In the genomic region with DNA sequence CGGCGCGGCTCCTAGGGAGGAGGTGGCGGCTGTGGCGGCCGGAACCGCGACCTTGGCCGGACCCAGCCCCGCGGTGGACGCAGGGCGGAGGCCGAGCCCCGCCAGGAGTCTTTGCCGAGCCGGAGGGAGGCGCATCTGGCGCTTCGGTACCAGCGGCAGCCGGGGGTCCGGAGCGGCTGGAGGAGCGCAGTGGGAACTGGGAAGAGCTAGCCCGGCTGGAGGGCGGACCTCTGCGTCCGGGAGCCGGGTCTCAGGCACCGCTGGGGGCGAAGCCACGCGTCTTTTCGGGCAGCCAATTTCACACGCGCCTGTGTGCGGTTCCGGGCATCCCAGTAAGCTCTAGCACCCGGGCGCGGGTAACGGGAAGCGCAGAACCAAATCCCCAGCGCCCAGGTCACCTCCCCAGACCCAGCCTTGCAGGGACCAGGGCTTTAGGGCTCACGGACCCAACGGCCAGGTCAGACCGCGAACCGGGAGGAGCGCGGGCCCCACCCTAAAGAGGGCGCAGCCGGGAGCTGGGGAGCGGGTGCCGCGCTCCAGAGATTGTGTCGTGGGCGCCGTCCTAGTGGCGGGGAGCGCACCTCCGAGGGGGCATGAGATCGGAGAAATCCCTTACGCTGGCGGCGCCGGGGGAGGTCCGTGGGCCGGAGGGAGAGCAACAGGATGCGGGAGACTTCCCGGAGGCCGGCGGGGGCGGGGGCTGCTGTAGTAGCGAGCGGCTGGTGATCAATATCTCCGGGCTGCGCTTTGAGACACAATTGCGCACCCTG, we compare ENCODE assay signal across 8 cellular contexts.
A peak's percentile ranks its signal among the peaks of the same experiment; 100 is the strongest.
DNase-seq lines count a peak whose midpoint lies in the region; ATAC-seq, FAIRE-seq and TF ChIP-seq lines count a peak whose summit lies in the region.

No MANE protein-coding gene starts in this region.

- no peak overlapping the region for H2AFZ ChIP-seq in GM12878 (ENCODE audit: control insufficient read depth, low read depth, low read length)

- in situ Hi-C loops in GM12878 (cut with MboI): no loop called here

- TF ChIP-seq EP300 in GM12878 (IDR thresholded peaks at IDR 0.05; ENCODE audit: borderline replicate concordance in 1 of 2, control insufficient read depth in 1 of 2, low read depth in 2 of 2, low read length in 2 of 2): no peak
- TF ChIP-seq EP300 in tibial nerve (IDR thresholded peaks at IDR 0.05): no peak

- H3K27me3 ChIP-seq in GM12878 (replicated peaks in 1 of 2; ENCODE audit: control insufficient read depth in 2 of 2, insufficient read depth in 2 of 2, low read length in 1 of 2): no peaks in the 10 kb centered on the region
- H3K27me3 ChIP-seq in tibial nerve: peaks cover 0 to 25% of the 10 kb centered on the region in 2 donors

- CTCF ChIA-PET in GM12878 (lab: Yijun Ruan, JAX): no interaction called here

- DNase-seq in activated T-cell treated with anti-CD3 and anti-CD28 coated beads for 48 hours (ENCODE audit: low read depth) (peak; percentile 30), GM12878 (ENCODE audit: low read depth, low spot score) (no peak), tibial nerve (ENCODE audit: low spot score in 2 of 2) (no peak), T1000 (lab: John Stamatoyannopoulos, UW) (no peak)
- no peak for DNase-seq in activated T-cell treated with anti-CD3 and anti-CD28 coated beads, Interleukin-2, amount 50 U/mL, for 1 hour

- POLR2A ChIA-PET in GM12878 (lab: Charles Lee): interaction anchor here (1.1 kb wide), 1 partner anchor 10 kb away, joined by 3 read pairs; no protein-coding TSS in a partner anchor

- H4K20me1 ChIP-seq in GM12878 (ENCODE audit: control insufficient read depth, insufficient read depth): no peaks in the 10 kb centered on the region; the same call in 1 of the 2 replicates

- TF ChIP-seq RAD21 in GM12878 (IDR thresholded peaks at IDR 0.05; ENCODE audit: insufficient read depth, low read depth, low read length): no peak

- no TSS peak for BruUV-seq in GM12878 (replicated peaks; lab: Mats Ljungman, UMichigan)

- no peaks in the 10 kb centered on the region; a peak in 1 of 4 replicates for H3K36me3 ChIP-seq in GM12878 (ENCODE audit: control insufficient read depth in 2 of 2, insufficient read depth in 2 of 2, low read length in 1 of 2)
- H3K36me3 ChIP-seq in mesodermal cell (ENCODE audit: control insufficient read depth, insufficient read depth, low read length): peaks cover 17% of the 10 kb centered on the region
- H3K36me3 ChIP-seq in tibial nerve: no peaks in the 10 kb centered on the region

- SMC1A ChIA-PET in GM12878 (lab: Charles Lee; ENCODE audit: uncharacterized antibody, unreplicated experiment): interaction anchor here (1.0 kb wide), 1 partner anchor 19 kb away, joined by 3 read pairs; no protein-coding TSS in a partner anchor

- no peak for TF ChIP-seq POLR2A in GM12878 (IDR thresholded peaks at IDR 0.05; ENCODE audit: low read depth, low read length)
- no peak for TF ChIP-seq POLR2A in tibial nerve (IDR thresholded peaks at IDR 0.05)

- H3K79me2 ChIP-seq in GM12878 (ENCODE audit: control insufficient read depth, insufficient read depth, low read length): no peaks in the 10 kb centered on the region

- RAD21 ChIA-PET in GM12878 (lab: Charles Lee; ENCODE audit: unreplicated experiment): interaction anchor here (0.6 kb wide), 1 partner anchor 40 kb away, joined by 3 read pairs; no protein-coding TSS in a partner anchor

- peak overlapping the region; percentile 68 for H3K4me2 ChIP-seq in GM12878 (ENCODE audit: control insufficient read depth, insufficient read depth)

- FAIRE-seq in GM12878 (lab: Jason Lieb, UNC): no peak

- H3K4me3 ChIP-seq in GM12878 (peak overlapping the region; percentile 53), mesodermal cell (ENCODE audit: extremely low read depth, insufficient read depth, low read length, poor library complexity, severe bottlenecking) (peak overlapping the region; percentile 60), tibial nerve (peak overlapping the region; percentile 27 to 53 (median 38))

- ATAC-seq in GM12878: peak; percentile 18
- ATAC-seq in HG02610 (IDR thresholded peaks at IDR 0.05; ENCODE audit: unreplicated experiment): no peak
- no peak for ATAC-seq in GM18873 (IDR thresholded peaks at IDR 0.05; ENCODE audit: low FRiP score, unreplicated experiment)

- WGBS in GM12878 (ENCODE audit: insufficient coverage, insufficient replicate concordance, low lambda C conversion rate, missing lambda C conversion rate): 8% methylated on average over 71 of the region's 80 CpGs
- 1% methylated on average over 76 to 78 of the region's 80 CpGs for WGBS in mesodermal cell (ENCODE audit: insufficient coverage in 2 of 2), 2 experiments
- 1 to 2% methylated on average over 40 to 51 of the region's 80 CpGs for WGBS in tibial nerve, 2 donors

- H3K27ac ChIP-seq in GM12878 (ENCODE audit: control insufficient read depth, insufficient read depth) (no peak overlapping the region), mesodermal cell (ENCODE audit: low read depth, low read length, severe bottlenecking) (peak overlapping the region; percentile 43), tibial nerve (no peak overlapping the region)

- H3K9me3 ChIP-seq in GM12878 (replicated peaks; ENCODE audit: control insufficient read depth, insufficient read depth, low read length) (no peaks in the 10 kb centered on the region), mesodermal cell (ENCODE audit: control insufficient read depth, low read length) (no peaks in the 10 kb centered on the region), tibial nerve (no peaks in the 10 kb centered on the region)

- intact Hi-C loops in GM12878 (cut with micrococcal nuclease; ENCODE audit: unreplicated experiment): no loop called here

- H3K4me1 ChIP-seq in GM12878 (ENCODE audit: control insufficient read depth, insufficient read depth, low read length) (peaks cover 11% of the 10 kb centered on the region), mesodermal cell (ENCODE audit: control insufficient read depth, insufficient read depth, low read length, poor library complexity, severe bottlenecking) (peaks cover 4% of the 10 kb centered on the region), tibial nerve (peaks cover 0 to 21% (median 6%) of the 10 kb centered on the region in 4 donors)

- TF ChIP-seq CTCF in GM12878 (IDR thresholded peaks at IDR 0.05 in 2 of 3, conservative IDR thresholded peaks at IDR 0.05 in 1 of 3; ENCODE audit: control insufficient read depth in 2 of 3, extremely low read depth in 1 of 3, insufficient read depth in 1 of 3, low read depth in 3 of 3, low read length in 3 of 3) (no peak), tibial nerve (IDR thresholded peaks at IDR 0.05) (no peak)

- H3K9ac ChIP-seq in GM12878 (ENCODE audit: control insufficient read depth, insufficient read depth, low read length): no peak overlapping the region

TF ChIP-seq in GM12878, 131 proteins besides CTCF, POLR2A, EP300 and RAD21 (continues in another document):
- TF ChIP-seq RUNX3 (IDR thresholded peaks at IDR 0.05; ENCODE audit: low read length): no peak
- no peak for TF ChIP-seq PAX8 (IDR thresholded peaks at IDR 0.05)
- TF ChIP-seq, protein P1, sequence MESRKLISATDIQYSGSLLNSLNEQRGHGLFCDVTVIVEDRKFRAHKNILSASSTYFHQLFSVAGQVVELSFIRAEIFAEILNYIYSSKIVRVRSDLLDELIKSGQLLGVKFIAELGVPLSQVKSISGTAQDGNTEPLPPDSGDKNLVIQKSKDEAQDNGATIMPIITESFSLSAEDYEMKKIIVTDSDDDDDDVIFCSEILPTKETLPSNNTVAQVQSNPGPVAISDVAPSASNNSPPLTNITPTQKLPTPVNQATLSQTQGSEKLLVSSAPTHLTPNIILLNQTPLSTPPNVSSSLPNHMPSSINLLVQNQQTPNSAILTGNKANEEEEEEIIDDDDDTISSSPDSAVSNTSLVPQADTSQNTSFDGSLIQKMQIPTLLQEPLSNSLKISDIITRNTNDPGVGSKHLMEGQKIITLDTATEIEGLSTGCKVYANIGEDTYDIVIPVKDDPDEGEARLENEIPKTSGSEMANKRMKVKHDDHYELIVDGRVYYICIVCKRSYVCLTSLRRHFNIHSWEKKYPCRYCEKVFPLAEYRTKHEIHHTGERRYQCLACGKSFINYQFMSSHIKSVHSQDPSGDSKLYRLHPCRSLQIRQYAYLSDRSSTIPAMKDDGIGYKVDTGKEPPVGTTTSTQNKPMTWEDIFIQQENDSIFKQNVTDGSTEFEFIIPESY (IDR thresholded peaks at IDR 0.05): no peak
- TF ChIP-seq TCF12 (IDR thresholded peaks at IDR 0.05; ENCODE audit: low read depth, low read length): no peak
- TF ChIP-seq, protein P2, sequence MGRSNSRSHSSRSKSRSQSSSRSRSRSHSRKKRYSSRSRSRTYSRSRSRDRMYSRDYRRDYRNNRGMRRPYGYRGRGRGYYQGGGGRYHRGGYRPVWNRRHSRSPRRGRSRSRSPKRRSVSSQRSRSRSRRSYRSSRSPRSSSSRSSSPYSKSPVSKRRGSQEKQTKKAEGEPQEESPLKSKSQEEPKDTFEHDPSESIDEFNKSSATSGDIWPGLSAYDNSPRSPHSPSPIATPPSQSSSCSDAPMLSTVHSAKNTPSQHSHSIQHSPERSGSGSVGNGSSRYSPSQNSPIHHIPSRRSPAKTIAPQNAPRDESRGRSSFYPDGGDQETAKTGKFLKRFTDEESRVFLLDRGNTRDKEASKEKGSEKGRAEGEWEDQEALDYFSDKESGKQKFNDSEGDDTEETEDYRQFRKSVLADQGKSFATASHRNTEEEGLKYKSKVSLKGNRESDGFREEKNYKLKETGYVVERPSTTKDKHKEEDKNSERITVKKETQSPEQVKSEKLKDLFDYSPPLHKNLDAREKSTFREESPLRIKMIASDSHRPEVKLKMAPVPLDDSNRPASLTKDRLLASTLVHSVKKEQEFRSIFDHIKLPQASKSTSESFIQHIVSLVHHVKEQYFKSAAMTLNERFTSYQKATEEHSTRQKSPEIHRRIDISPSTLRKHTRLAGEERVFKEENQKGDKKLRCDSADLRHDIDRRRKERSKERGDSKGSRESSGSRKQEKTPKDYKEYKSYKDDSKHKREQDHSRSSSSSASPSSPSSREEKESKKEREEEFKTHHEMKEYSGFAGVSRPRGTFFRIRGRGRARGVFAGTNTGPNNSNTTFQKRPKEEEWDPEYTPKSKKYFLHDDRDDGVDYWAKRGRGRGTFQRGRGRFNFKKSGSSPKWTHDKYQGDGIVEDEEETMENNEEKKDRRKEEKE (IDR thresholded peaks at IDR 0.05): no peak
- TF ChIP-seq CREB1 (IDR thresholded peaks at IDR 0.05; ENCODE audit: low read depth): no peak
- TF ChIP-seq MEF2A (IDR thresholded peaks at IDR 0.05; ENCODE audit: insufficient read depth, low read depth, low read length): no peak
- TF ChIP-seq NR2C2 (IDR thresholded peaks at IDR 0.05; ENCODE audit: borderline replicate concordance, control insufficient read depth, insufficient read length, low read depth): no peak
- TF ChIP-seq HDAC2 (IDR thresholded peaks at IDR 0.05): no peak
- TF ChIP-seq PAX5 (IDR thresholded peaks at IDR 0.05; ENCODE audit: borderline replicate concordance, low read depth, low read length): no peak
- no peak for TF ChIP-seq MYB (IDR thresholded peaks at IDR 0.05; ENCODE audit: borderline replicate concordance, low read depth, low read length)
- no peak for TF ChIP-seq SREBF1 (IDR thresholded peaks at IDR 0.05; ENCODE audit: low read length)
- TF ChIP-seq CEBPB (IDR thresholded peaks at IDR 0.05; ENCODE audit: borderline replicate concordance in 1 of 2, low read depth in 2 of 2, low read length in 2 of 2): no peak
- peak; percentile 40; the same call in 1 of the 2 replicates for TF ChIP-seq DPF2 (IDR thresholded peaks at IDR 0.05)
